Comparison of ENCODE assay signal across 15 cellular contexts in genomic region chr6:150118642-150119041, GRCh38. TPM values are rescaled to one million over a fixed set of nuclear protein-coding genes. Genes with fewer than 3 reads are reported as not detected.
DNase-seq lines count a peak whose midpoint lies in the region; ATAC-seq and TF ChIP-seq lines count a peak whose summit lies in the region.
"Had no signal": no experiment of that assay in that cellular context is flagged by ENCODE, and none has a peak within 500 bp of the region (broad histone marks: within the 10 kb centered on the region; RNA-seq: fewer than 3 reads in every experiment).

No MANE protein-coding gene starts in this region.

- H3K79me2 ChIP-seq in PC-3 (ENCODE audit: low read length) = no peaks in the 10 kb centered on the region
- H3K79me2 ChIP-seq in SK-N-SH (ENCODE audit: insufficient read depth) = no peaks in the 10 kb centered on the region

- H4K20me1 ChIP-seq in BLaER1 (no peaks in the 10 kb centered on the region), PC-3 (ENCODE audit: low read length) (no peaks in the 10 kb centered on the region), SK-N-SH (ENCODE audit: insufficient read depth) (no peaks in the 10 kb centered on the region)

- H3K9me3 ChIP-seq in BLaER1 = peaks cover 17% of the 10 kb centered on the region
- no peaks in the 10 kb centered on the region for H3K9me3 ChIP-seq in PC-3 (ENCODE audit: low read length)
- no peaks in the 10 kb centered on the region for H3K9me3 ChIP-seq in left lung
- H3K9me3 ChIP-seq in vagina = no peaks in the 10 kb centered on the region
- no peaks in the 10 kb centered on the region for H3K9me3 ChIP-seq in SK-N-SH
- H3K9me3 ChIP-seq: esophagus squamous epithelium had no signal

- peak; percentile 52 for DNase-seq in LNCaP clone FGC (ENCODE audit: low read depth)
- DNase-seq in PC-3 = peak; percentile 6
- DNase-seq in left lung = no peak
- DNase-seq in HEK293T (ENCODE audit: extremely low spot score) = no peak
- DNase-seq in vagina (ENCODE audit: extremely low spot score in 2 of 2) = no peak
- no peak for DNase-seq in SK-N-SH
- DNase-seq in ureter (ENCODE audit: low spot score) = no peak
- DNase-seq: activated CD4-positive, alpha-beta T cell treated with anti-CD3 and anti-CD28 coated beads, Interleukin-2, amount 10 ng/mL, durations not matched to agents 24 days and 14 days; activated naive CD8-positive, alpha-beta T cell treated with anti-CD3 and anti-CD28 coated beads for 36 hours; activated T-cell treated with anti-CD3 and anti-CD28 coated beads, Interleukin-2, amount 50 U/mL, for 1 hour; dorsolateral prefrontal cortex; esophagus squamous epithelium had no signal

- no peak for TF ChIP-seq POLR2A in vagina (IDR thresholded peaks at IDR 0.05)

- intact Hi-C loops in PC-3 (cut with micrococcal nuclease) (no loop called here), left lung (cut with DNase I) (no loop called here), vagina (cut with DNase I) (no loop called here)

- POLR2A ChIA-PET in PC-3 (lab: Charles Lee; ENCODE audit: unreplicated experiment) = no interaction called here
- POLR2A ChIA-PET in HEK293T (lab: Yijun Ruan, JAX) = interaction anchor here (0.9 kb wide), 1 partner anchor 38 kb away, joined by 3 read pairs; no protein-coding TSS in a partner anchor
- POLR2A ChIA-PET in SK-N-SH (lab: Yijun Ruan, JAX) = no interaction called here

- WGBS in SK-N-SH (ENCODE audit: low lambda C conversion rate) = 19% methylated on average over 7 of the region's 9 CpGs

- H3K27me3 ChIP-seq in BLaER1 = no peaks in the 10 kb centered on the region
- no peaks in the 10 kb centered on the region for H3K27me3 ChIP-seq in PC-3 (ENCODE audit: low read length)
- H3K27me3 ChIP-seq in left lung = no peaks in the 10 kb centered on the region
- H3K27me3 ChIP-seq in vagina = no peaks in the 10 kb centered on the region
- peaks cover 16% of the 10 kb centered on the region; the same call in 1 of the 2 replicates for H3K27me3 ChIP-seq in SK-N-SH (ENCODE audit: insufficient read depth)

- H3K9me2 ChIP-seq in PC-3 (replicated peaks; ENCODE audit: low read length) (no peaks in the 10 kb centered on the region), SK-N-SH (no peaks in the 10 kb centered on the region)

- H3K4me1 ChIP-seq in BLaER1 (peaks cover 98% of the 10 kb centered on the region), PC-3 (ENCODE audit: insufficient read depth, low read length) (no peaks in the 10 kb centered on the region), left lung (peaks cover 7 to 13% of the 10 kb centered on the region in 2 donors), vagina (no peaks in the 10 kb centered on the region), SK-N-SH (ENCODE audit: control insufficient read depth in 1 of 2, insufficient read depth in 2 of 2, low read depth in 1 of 2, low read length in 1 of 2) (no peaks in the 10 kb centered on the region; a peak in 1 of 4 replicates)

- no peak for TF ChIP-seq RAD21 in SK-N-SH (IDR thresholded peaks at IDR 0.05; ENCODE audit: low read length)

- H3K4me2 ChIP-seq in BLaER1 (peak overlapping the region; percentile 94), PC-3 (ENCODE audit: low read length) (no peak overlapping the region), SK-N-SH (no peak overlapping the region)

- H2AFZ ChIP-seq in PC-3 (ENCODE audit: low read length) (no peak overlapping the region), SK-N-SH (ENCODE audit: low read depth) (no peak overlapping the region)

- TF ChIP-seq CTCF in LNCaP clone FGC (IDR thresholded peaks at IDR 0.05; ENCODE audit: control insufficient read depth, extremely low read depth, insufficient read depth) = no peak
- no peak for TF ChIP-seq CTCF in PC-3 (conservative IDR thresholded peaks at IDR 0.05; ENCODE audit: low read depth, low read length)
- no peak for TF ChIP-seq CTCF in left lung (IDR thresholded peaks at IDR 0.05)
- no peak for TF ChIP-seq CTCF in vagina (IDR thresholded peaks at IDR 0.05)
- TF ChIP-seq CTCF in SK-N-SH (IDR thresholded peaks at IDR 0.05) = no peak

- H3K27ac ChIP-seq in BLaER1 = peak overlapping the region; percentile 83
- no peak overlapping the region for H3K27ac ChIP-seq in PC-3 (ENCODE audit: low read length)
- H3K27ac ChIP-seq in left lung = no peak overlapping the region
- H3K27ac ChIP-seq in vagina = no peak overlapping the region
- H3K27ac ChIP-seq in SK-N-SH (ENCODE audit: low read depth in 2 of 2, low read length in 1 of 2) = no peak overlapping the region
- H3K27ac ChIP-seq: dorsolateral prefrontal cortex, esophagus squamous epithelium, GM23248 had no signal

- H3K36me3 ChIP-seq in BLaER1 = no peaks in the 10 kb centered on the region
- no peaks in the 10 kb centered on the region for H3K36me3 ChIP-seq in PC-3 (ENCODE audit: low read depth, low read length)
- no peaks in the 10 kb centered on the region for H3K36me3 ChIP-seq in left lung
- no peaks in the 10 kb centered on the region for H3K36me3 ChIP-seq in vagina
- no peaks in the 10 kb centered on the region for H3K36me3 ChIP-seq in SK-N-SH (replicated peaks in 1 of 2; ENCODE audit: control insufficient read depth in 1 of 2, insufficient read depth in 2 of 2, low read length in 1 of 2)
- H3K36me3 ChIP-seq: esophagus squamous epithelium had no signal

- ATAC-seq in PC-3 (no peak), left lung (peak; percentile 88)
- ATAC-seq: natural killer cell treated with Interleukin-12 subunit alpha and Interleukin-12 subunit beta and Interleukin-15 and Interleukin-18, amount 100 ng/mL, for 72 hours had no signal

- no TSS peak for BruUV-seq in PC-3 (replicated peaks; lab: Mats Ljungman, UMichigan)

- H3F3A ChIP-seq in PC-3 (ENCODE audit: low read length, unreplicated experiment) (no peaks in the 10 kb centered on the region), SK-N-SH (replicated peaks; ENCODE audit: insufficient read depth) (no peaks in the 10 kb centered on the region)

- H3K4me3 ChIP-seq in BLaER1 (peak overlapping the region; percentile 53; the same call in 1 of the 2 replicates), LNCaP clone FGC (ENCODE audit: low read depth, low read length) (no peak overlapping the region), PC-3 (ENCODE audit: low read length) (no peak overlapping the region), left lung (no peak overlapping the region), vagina (no peak overlapping the region), SK-N-SH (ENCODE audit: low read depth in 2 of 2, low read length in 1 of 2) (no peak overlapping the region)
- H3K4me3 ChIP-seq: dorsolateral prefrontal cortex, esophagus squamous epithelium, GM23248 had no signal

- TF ChIP-seq EP300 in SK-N-SH (IDR thresholded peaks at IDR 0.05; ENCODE audit: borderline replicate concordance in 1 of 2, low read depth in 1 of 2, low read length in 1 of 2) = no peak

- peak overlapping the region; percentile 57 for H3K9ac ChIP-seq in BLaER1
- no peak overlapping the region for H3K9ac ChIP-seq in PC-3 (ENCODE audit: low read length)
- H3K9ac ChIP-seq in SK-N-SH = no peak overlapping the region
- H3K9ac ChIP-seq: GM23248 had no signal

- CTCF ChIA-PET in PC-3 (lab: Charles Lee) (no interaction called here), HEK293T (lab: Yijun Ruan, JAX) (interaction anchor here (1.8 kb wide), 1 partner anchor 38 kb away, joined by 5 read pairs; no protein-coding TSS in a partner anchor), SK-N-SH (lab: Yijun Ruan, JAX) (interaction anchor here (0.6 kb wide), 1 partner anchor 297 kb away, joined by 3 read pairs; no protein-coding TSS in a partner anchor)

TF ChIP-seq in HEK293T, 16 proteins besides CTCF, POLR2A, EP300 and RAD21 (continues in another document):
- TF ChIP-seq SUZ12 (IDR thresholded peaks at IDR 0.05) = no peak
- TF ChIP-seq FOXK2 (IDR thresholded peaks at IDR 0.05) = no peak
- no peak for TF ChIP-seq FOXM1 (IDR thresholded peaks at IDR 0.05; ENCODE audit: borderline replicate concordance)
- TF ChIP-seq ARNT (IDR thresholded peaks at IDR 0.05) = no peak
- TF ChIP-seq PKNOX1 (IDR thresholded peaks at IDR 0.05) = no peak
- no peak for TF ChIP-seq LEF1 (IDR thresholded peaks at IDR 0.05; ENCODE audit: borderline replicate concordance)
- no peak for TF ChIP-seq SP1 (IDR thresholded peaks at IDR 0.05)
- no peak for TF ChIP-seq HDGF (IDR thresholded peaks at IDR 0.05; ENCODE audit: borderline replicate concordance)

TF ChIP-seq in SK-N-SH, 30 proteins besides CTCF, POLR2A, EP300 and RAD21 (continues in another document):
- no peak for TF ChIP-seq MXI1 (IDR thresholded peaks at IDR 0.05; ENCODE audit: low read depth, low read length)
- no peak for TF ChIP-seq SMC3 (IDR thresholded peaks at IDR 0.05; ENCODE audit: low read depth, low read length)
- TF ChIP-seq YY1 (IDR thresholded peaks at IDR 0.05; ENCODE audit: low read depth) = no peak
- no peak for TF ChIP-seq RCOR1 (IDR thresholded peaks at IDR 0.05; ENCODE audit: low read length)
- no peak for TF ChIP-seq FOXJ3 (CRISPR knock-in tag; IDR thresholded peaks at IDR 0.05)
- TF ChIP-seq TEAD4 (IDR thresholded peaks at IDR 0.05; ENCODE audit: borderline replicate concordance, insufficient read depth) = no peak
- TF ChIP-seq GATA2 (CRISPR knock-in tag; IDR thresholded peaks at IDR 0.05) = no peak
- TF ChIP-seq ZBTB33 (IDR thresholded peaks at IDR 0.05; ENCODE audit: borderline replicate concordance, low read depth) = no peak
- no peak for TF ChIP-seq ELF1 (IDR thresholded peaks at IDR 0.05)

RNA-seq across cellular contexts. Expression of gene PPP1R14C, which starts 24.2 kb away (rescaled TPM):
- total RNA-seq in PC-3 (2014; rRNA removed) (1.1 and 3.0 TPM in 2 replicates), left lung (10 to 100 TPM; 13.6 to 33.6 TPM), vagina (23.8 TPM), ureter (0.52 TPM)
- polyA plus RNA-seq in SK-N-SH (2012; rRNA removed) = not detected in 2 replicates
- not detected in 2 replicates for polyA plus RNA-seq in SK-N-SH (2012; cell fraction: cytosol; rRNA removed)
- polyA plus RNA-seq in SK-N-SH (2012; cell fraction: nucleus; rRNA removed) = not detected in 2 replicates

RNA-seq across cellular contexts. Expression of gene ULBP3, which starts 49.7 kb away (rescaled TPM):
- 20.5 and 23.2 TPM in 2 replicates for total RNA-seq in PC-3 (2014; rRNA removed)
- total RNA-seq in left lung = 1 to 10 TPM; 9.5 to 10.0 TPM
- 1.7 TPM for total RNA-seq in vagina
- 4.6 and 4.9 TPM in 2 replicates for polyA plus RNA-seq in SK-N-SH (2012; rRNA removed)
- polyA plus RNA-seq in SK-N-SH (2012; cell fraction: cytosol; rRNA removed) = 3.8 TPM in 2 replicates
- 1.9 and 2.3 TPM in 2 replicates for polyA plus RNA-seq in SK-N-SH (2012; cell fraction: nucleus; rRNA removed)
- total RNA-seq in ureter = 4.5 TPM

Comparison
In these comparisons a context has a peak if more than half of its experiments do, and no peak if none do; other contexts are left out.
1. DNase-seq: peak in LNCaP clone FGC (single experiment) and PC-3 (single experiment); none in left lung (0 of 2), HEK293T (single experiment), vagina (0 of 2), SK-N-SH (single experiment) and ureter (single experiment).